ENCODE assay signal across 8 cellular contexts in genomic region chr1:29706936-29707335, GRCh38.
A peak's percentile ranks its signal among the peaks of the same experiment; 100 is the strongest.
DNase-seq lines count a peak whose midpoint lies in the region; ATAC-seq and TF ChIP-seq lines count a peak whose summit lies in the region.

No MANE protein-coding gene starts in this region.

- no peak overlapping the region for H3K27ac ChIP-seq in prostate gland

- H3K4me3 ChIP-seq in LNCaP clone FGC (ENCODE audit: low read depth, low read length) (no peak overlapping the region), prostate gland (no peak overlapping the region)

- in situ Hi-C loops in G401 (cut with HindIII; ENCODE audit: low sequenced_read_pairs) = no loop called here

- H3K27ac Mint-ChIP-seq in activated CD4-positive, alpha-beta T cell treated with anti-CD3 and anti-CD28 coated beads, Interleukin-2, amount 10 ng/mL, durations not matched to agents 24 days and 14 days = peak overlapping the region; percentile 50

- peaks cover 37% of the 10 kb centered on the region for H3K4me1 Mint-ChIP-seq in activated CD4-positive, alpha-beta T cell treated with anti-CD3 and anti-CD28 coated beads, Interleukin-2, amount 10 ng/mL, durations not matched to agents 24 days and 14 days

- 3% methylated on average over 26 of the region's 28 CpGs for WGBS in prostate gland

- H3K4me3 Mint-ChIP-seq in activated CD4-positive, alpha-beta T cell treated with anti-CD3 and anti-CD28 coated beads, Interleukin-2, amount 10 ng/mL, durations not matched to agents 24 days and 14 days = peak overlapping the region; percentile 20

- H3K27me3 Mint-ChIP-seq in activated CD4-positive, alpha-beta T cell treated with anti-CD3 and anti-CD28 coated beads, Interleukin-2, amount 10 ng/mL, durations not matched to agents 24 days and 14 days = peaks cover 16% of the 10 kb centered on the region

- no peaks in the 10 kb centered on the region for H3K36me3 Mint-ChIP-seq in activated CD4-positive, alpha-beta T cell treated with anti-CD3 and anti-CD28 coated beads, Interleukin-2, amount 10 ng/mL, durations not matched to agents 24 days and 14 days (ENCODE audit: low read depth)

- H3K9me3 Mint-ChIP-seq in activated CD4-positive, alpha-beta T cell treated with anti-CD3 and anti-CD28 coated beads, Interleukin-2, amount 10 ng/mL, durations not matched to agents 24 days and 14 days = no peaks in the 10 kb centered on the region

- ATAC-seq in left ventricle myocardium superior = peak; percentile 43
- peak; percentile 67 for ATAC-seq in stimulated activated naive CD8-positive, alpha-beta T cell treated with anti-CD3 and anti-CD28 coated beads, Interleukin-15, Interleukin-2, amounts not matched to agents 100 U/mL and 50 U/mL, for 24 hours

- TF ChIP-seq CTCF in LNCaP clone FGC (IDR thresholded peaks at IDR 0.05; ENCODE audit: control insufficient read depth, extremely low read depth, insufficient read depth) (peak; percentile 68), prostate gland (IDR thresholded peaks at IDR 0.05) (peak in 2 of 4 experiments; percentile 34 to 68)

- intact Hi-C loops in activated CD4-positive, alpha-beta T cell treated with anti-CD3 and anti-CD28 coated beads, Interleukin-2, amount 10 ng/mL, durations not matched to agents 24 days and 14 days (cut with micrococcal nuclease) = loop anchor here (1.0 kb wide), 2 partner anchors 19 to 142 kb away; no protein-coding TSS in a partner anchor
- intact Hi-C loops in left ventricle myocardium superior (cut with micrococcal nuclease) (no loop called here), prostate gland (cut with DNase I) (no loop called here)

- peaks cover 3% of the 10 kb centered on the region for H3K27me3 ChIP-seq in prostate gland (replicated peaks; ENCODE audit: insufficient read depth)

- H3K4me1 ChIP-seq in prostate gland (replicated peaks) = no peaks in the 10 kb centered on the region

- TF ChIP-seq POLR2A in prostate gland (IDR thresholded peaks at IDR 0.05) = no peak

- H3K9me3 ChIP-seq in prostate gland = no peaks in the 10 kb centered on the region

- peak; percentile 92 for DNase-seq in activated CD4-positive, alpha-beta T cell treated with anti-CD3 and anti-CD28 coated beads, Interleukin-2, amount 10 ng/mL, durations not matched to agents 24 days and 14 days
- no peak for DNase-seq in activated CD4-positive, alpha-beta T cell treated with anti-CD3 and anti-CD28 coated beads, Interleukin-2, amount 50 U/mL, for 4 hours
- no peak for DNase-seq in LNCaP clone FGC (ENCODE audit: low read depth)
- peak; percentile 66 for DNase-seq in UCSD-AML1 (lab: John Stamatoyannopoulos, UW; ENCODE audit: unreplicated experiment)
- DNase-seq in left ventricle myocardium superior = peak; percentile 32
- DNase-seq in stimulated activated naive CD8-positive, alpha-beta T cell treated with anti-CD3 and anti-CD28 coated beads, Interleukin-15, Interleukin-2, amounts not matched to agents 100 U/mL and 50 U/mL, for 24 hours = peak; percentile 48
- no peak for DNase-seq in prostate gland (ENCODE audit: low spot score)
- DNase-seq in G401 (ENCODE audit: low spot score) = no peak

- H3K36me3 ChIP-seq in prostate gland = no peaks in the 10 kb centered on the region

Comparison
In these comparisons a context has a peak if more than half of its experiments do, and no peak if none do; other contexts are left out.
1. DNase-seq: peak in activated CD4-positive, alpha-beta T cell treated with anti-CD3 and anti-CD28 coated beads, Interleukin-2, amount 10 ng/mL, durations not matched to agents 24 days and 14 days (single experiment), UCSD-AML1 (single experiment), left ventricle myocardium superior (single experiment) and stimulated activated naive CD8-positive, alpha-beta T cell treated with anti-CD3 and anti-CD28 coated beads, Interleukin-15, Interleukin-2, amounts not matched to agents 100 U/mL and 50 U/mL, for 24 hours (single experiment); none in activated CD4-positive, alpha-beta T cell treated with anti-CD3 and anti-CD28 coated beads, Interleukin-2, amount 50 U/mL, for 4 hours (0 of 2), LNCaP clone FGC (single experiment), prostate gland (single experiment) and G401 (single experiment).